Comparison of ENCODE assay signal across 9 cellular contexts in the genomic region with DNA sequence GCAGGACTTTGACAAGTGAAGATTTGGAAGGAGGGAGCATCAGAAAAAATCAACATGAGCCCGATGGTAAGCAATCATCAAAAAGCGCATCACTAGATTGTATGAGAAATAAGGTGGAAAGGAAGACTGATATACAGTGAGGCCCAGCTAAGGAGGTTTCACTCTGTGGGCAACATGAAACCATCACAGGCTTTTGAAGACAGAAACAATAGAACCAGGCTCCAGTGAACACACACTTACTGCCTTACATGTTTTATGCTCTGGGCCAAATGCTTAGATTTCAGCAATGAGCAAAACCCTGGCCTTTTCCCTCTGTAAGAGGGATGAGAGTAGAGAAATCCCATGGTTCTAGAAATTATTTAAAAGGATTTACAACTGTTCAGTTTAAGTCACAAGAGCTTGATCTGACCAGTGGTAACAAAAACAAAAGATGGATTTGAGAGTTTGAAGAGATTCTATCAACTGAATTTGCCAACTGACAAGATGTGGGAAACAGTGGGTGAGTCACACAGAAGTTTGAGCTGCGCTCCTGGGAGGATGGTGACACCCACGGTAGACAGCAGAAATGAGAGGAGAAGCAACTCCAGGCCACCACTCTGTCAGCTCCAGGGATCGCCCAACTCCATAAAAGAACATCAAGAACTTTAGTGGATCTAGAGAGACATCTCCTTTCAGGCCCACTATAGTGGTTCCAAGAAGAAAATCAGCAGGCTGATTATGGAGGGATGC.
A peak's percentile ranks its signal among the peaks of the same experiment; 100 is the strongest.
DNase-seq lines count a peak whose midpoint lies in the region; ATAC-seq and TF ChIP-seq lines count a peak whose summit lies in the region.
"Had no signal": no experiment of that assay in that cellular context is flagged by ENCODE, and none has a peak within 500 bp of the region (broad histone marks: within the 10 kb centered on the region; RNA-seq: fewer than 3 reads in every experiment).

No MANE protein-coding gene starts in this region.

- peak; percentile 35 for DNase-seq in fibroblast of mammary gland (ENCODE audit: low read depth)
- DNase-seq in endodermal cell = no peak
- no peak for DNase-seq in RPMI8226
- no peak for DNase-seq in activated T-cell treated with anti-CD3 and anti-CD28 coated beads, Interleukin-2, amount 50 U/mL, for 24 hours
- no peak for DNase-seq in activated CD4-positive, alpha-beta memory T cell treated with anti-CD3 and anti-CD28 coated beads, Interleukin-2, amount 10 ng/mL, durations not matched to agents 7 days and 5 days

- H3K27ac Mint-ChIP-seq in endodermal cell = no peak overlapping the region
- no peak overlapping the region for H3K27ac Mint-ChIP-seq in activated T-cell treated with anti-CD3 and anti-CD28 coated beads, Interleukin-2, amount 50 U/mL, for 24 hours
- H3K27ac Mint-ChIP-seq in activated CD4-positive, alpha-beta memory T cell treated with anti-CD3 and anti-CD28 coated beads, Interleukin-2, amount 10 ng/mL, durations not matched to agents 7 days and 5 days = no peak overlapping the region

- H3K4me3 ChIP-seq in fibroblast of mammary gland (ENCODE audit: control insufficient read depth, low read depth, low read length) = no peak overlapping the region
- H3K4me3 ChIP-seq in endodermal cell (ENCODE audit: low read length) = no peak overlapping the region
- H3K4me3 ChIP-seq: K562 had no signal

- POLR2A ChIA-PET in activated CD4-positive, alpha-beta memory T cell treated with anti-CD3 and anti-CD28 coated beads, Interleukin-2, amount 10 ng/mL, durations not matched to agents 7 days and 5 days (lab: Charles Lee) = no interaction called here

- H3K27ac ChIP-seq in endodermal cell (ENCODE audit: low read depth, low read length) = no peak overlapping the region

- CTCF ChIA-PET in activated CD4-positive, alpha-beta memory T cell treated with anti-CD3 and anti-CD28 coated beads, Interleukin-2, amount 10 ng/mL, durations not matched to agents 7 days and 5 days (lab: Charles Lee) = no interaction called here

- no peaks in the 10 kb centered on the region for H3K9me3 Mint-ChIP-seq in endodermal cell
- no peaks in the 10 kb centered on the region for H3K9me3 Mint-ChIP-seq in activated T-cell treated with anti-CD3 and anti-CD28 coated beads, Interleukin-2, amount 50 U/mL, for 24 hours
- no peaks in the 10 kb centered on the region for H3K9me3 Mint-ChIP-seq in activated CD4-positive, alpha-beta memory T cell treated with anti-CD3 and anti-CD28 coated beads, Interleukin-2, amount 10 ng/mL, durations not matched to agents 7 days and 5 days

- H3K9me3 ChIP-seq in endodermal cell (ENCODE audit: control insufficient read depth, low read length) = no peaks in the 10 kb centered on the region

- ATAC-seq in GM18517 (IDR thresholded peaks at IDR 0.05; ENCODE audit: unreplicated experiment) (peak; percentile 78), GM21723 (IDR thresholded peaks at IDR 0.05; ENCODE audit: unreplicated experiment) (peak; percentile 72), HG03565 (IDR thresholded peaks at IDR 0.05; ENCODE audit: unreplicated experiment) (peak; percentile 50)
- ATAC-seq: K562 had no signal

- H3K36me3 ChIP-seq in endodermal cell (ENCODE audit: control insufficient read depth, insufficient read depth, low read length) = no peaks in the 10 kb centered on the region

- TF ChIP-seq CTCF in fibroblast of mammary gland (conservative IDR thresholded peaks at IDR 0.05; ENCODE audit: control insufficient read depth, insufficient read depth, low read depth, low read length) = no peak
- TF ChIP-seq CTCF in endodermal cell (conservative IDR thresholded peaks at IDR 0.05) = no peak

- WGBS in endodermal cell (ENCODE audit: insufficient coverage in 1 of 2, insufficient read length in 1 of 2), 2 experiments = 89 to 94% methylated on average over 4 to 5 of the region's 5 CpGs

- H3K4me3 Mint-ChIP-seq in endodermal cell = no peak overlapping the region
- no peak overlapping the region for H3K4me3 Mint-ChIP-seq in activated T-cell treated with anti-CD3 and anti-CD28 coated beads, Interleukin-2, amount 50 U/mL, for 24 hours
- H3K4me3 Mint-ChIP-seq in activated CD4-positive, alpha-beta memory T cell treated with anti-CD3 and anti-CD28 coated beads, Interleukin-2, amount 10 ng/mL, durations not matched to agents 7 days and 5 days = no peak overlapping the region

- H3K27me3 ChIP-seq in endodermal cell (ENCODE audit: control insufficient read depth, insufficient read depth, low read length, poor library complexity, severe bottlenecking) = no peaks in the 10 kb centered on the region

- H3K4me1 Mint-ChIP-seq in endodermal cell = no peaks in the 10 kb centered on the region
- peaks cover 14% of the 10 kb centered on the region for H3K4me1 Mint-ChIP-seq in activated T-cell treated with anti-CD3 and anti-CD28 coated beads, Interleukin-2, amount 50 U/mL, for 24 hours (ENCODE audit: low read depth)
- H3K4me1 Mint-ChIP-seq in activated CD4-positive, alpha-beta memory T cell treated with anti-CD3 and anti-CD28 coated beads, Interleukin-2, amount 10 ng/mL, durations not matched to agents 7 days and 5 days = no peaks in the 10 kb centered on the region

- H3K4me1 ChIP-seq in endodermal cell (ENCODE audit: control insufficient read depth, insufficient read depth, low read length) = no peaks in the 10 kb centered on the region

- no peaks in the 10 kb centered on the region for H3K27me3 Mint-ChIP-seq in endodermal cell (ENCODE audit: insufficient read depth)
- H3K27me3 Mint-ChIP-seq in activated T-cell treated with anti-CD3 and anti-CD28 coated beads, Interleukin-2, amount 50 U/mL, for 24 hours = no peaks in the 10 kb centered on the region
- peaks cover 8% of the 10 kb centered on the region for H3K27me3 Mint-ChIP-seq in activated CD4-positive, alpha-beta memory T cell treated with anti-CD3 and anti-CD28 coated beads, Interleukin-2, amount 10 ng/mL, durations not matched to agents 7 days and 5 days

- no peaks in the 10 kb centered on the region for H3K36me3 Mint-ChIP-seq in endodermal cell (ENCODE audit: low read depth)
- H3K36me3 Mint-ChIP-seq in activated T-cell treated with anti-CD3 and anti-CD28 coated beads, Interleukin-2, amount 50 U/mL, for 24 hours (ENCODE audit: low read depth) = no peaks in the 10 kb centered on the region
- no peaks in the 10 kb centered on the region for H3K36me3 Mint-ChIP-seq in activated CD4-positive, alpha-beta memory T cell treated with anti-CD3 and anti-CD28 coated beads, Interleukin-2, amount 10 ng/mL, durations not matched to agents 7 days and 5 days (ENCODE audit: low read depth)

- H3K9ac ChIP-seq in endodermal cell (ENCODE audit: extremely low read depth, low read length, poor library complexity, severe bottlenecking) = no peak overlapping the region
